8 cellular contexts compared by ENCODE assay signal in genomic region chr1:65209005-65209885, GRCh38.
DNase-seq lines count a peak whose midpoint lies in the region; ATAC-seq and TF ChIP-seq lines count a peak whose summit lies in the region.

No MANE protein-coding gene starts in this region.

- in situ Hi-C loops in mammary epithelial cell (cut with MboI; ENCODE audit: low sequenced_read_pairs in 2 of 2): loop anchor here (5.0 kb wide), 2 partner anchors 142 to 147 kb away; no protein-coding TSS in a partner anchor

- dilution Hi-C loops in mammary epithelial cell (cut with HindIII; ENCODE audit: low sequenced_read_pairs): no loop called here

- no peaks in the 10 kb centered on the region for H3K9me3 ChIP-seq in mammary epithelial cell (replicated peaks; ENCODE audit: insufficient read depth, low read length)
- H3K9me3 ChIP-seq in vagina: no peaks in the 10 kb centered on the region

- H3K4me1 ChIP-seq in mammary epithelial cell (ENCODE audit: insufficient read depth, low read length) (no peaks in the 10 kb centered on the region), vagina (no peaks in the 10 kb centered on the region)

- H3K27me3 ChIP-seq in mammary epithelial cell (ENCODE audit: insufficient read depth, low read length) (no peaks in the 10 kb centered on the region), vagina (no peaks in the 10 kb centered on the region)

- H4K20me1 ChIP-seq in mammary epithelial cell (ENCODE audit: insufficient read depth, low read length): no peaks in the 10 kb centered on the region

- peaks cover 89% of the 10 kb centered on the region for H3K79me2 ChIP-seq in mammary epithelial cell (ENCODE audit: insufficient read depth, low read length)

- H3K36me3 ChIP-seq in mammary epithelial cell (ENCODE audit: insufficient read depth, low read length) (no peaks in the 10 kb centered on the region), vagina (no peaks in the 10 kb centered on the region)

- no peak overlapping the region for H3K27ac ChIP-seq in mammary epithelial cell (ENCODE audit: insufficient read depth, low read depth, low read length)
- H3K27ac ChIP-seq in vagina: no peak overlapping the region

- H2AFZ ChIP-seq in mammary epithelial cell (ENCODE audit: low read depth, low read length): no peak overlapping the region

- no peak for TF ChIP-seq POLR2A in vagina (IDR thresholded peaks at IDR 0.05)

- H3K4me3 ChIP-seq in mammary epithelial cell (replicated peaks in 1 of 3; ENCODE audit: insufficient read depth in 1 of 3, low read depth in 2 of 3, low read length in 3 of 3) (no peak overlapping the region), vagina (no peak overlapping the region)

- DNase-seq in NCI-H2029 treated with DMSO at 0.1 percent for 48 hours (lab: John Stamatoyannopoulos, UW) (peak; percentile 25), NCI-H2029 (lab: John Stamatoyannopoulos, UW) (no peak), NCI-H748 (lab: John Stamatoyannopoulos, UW; ENCODE audit: unreplicated experiment) (peak; percentile 39), mammary epithelial cell (peak; percentile 30), left colon (peak in 1 of 2 donors; percentile 9), vagina (ENCODE audit: extremely low spot score in 2 of 2) (no peak)

- ATAC-seq in HG02623 (IDR thresholded peaks at IDR 0.05; ENCODE audit: unreplicated experiment) (peak; percentile 56), left colon (peak; percentile 71), HG03135 (IDR thresholded peaks at IDR 0.05; ENCODE audit: unreplicated experiment) (no peak)

- no TSS peak for BruUV-seq in mammary epithelial cell (replicated peaks; lab: Mats Ljungman, UMichigan)

- no peak overlapping the region for H3K4me2 ChIP-seq in mammary epithelial cell (ENCODE audit: insufficient read depth, low read depth, low read length)

- WGBS in mammary epithelial cell (ENCODE audit: low coverage, missing lambda C conversion rate): 40% methylated on average over 6 of the region's 6 CpGs

- TF ChIP-seq CTCF in mammary epithelial cell (conservative IDR thresholded peaks at IDR 0.05 in 1 of 2, IDR thresholded peaks at IDR 0.05 in 1 of 2; ENCODE audit: extremely low read depth in 1 of 2, insufficient read depth in 1 of 2, low read depth in 1 of 2, low read length in 2 of 2) (peak; percentile 42 to 66), vagina (IDR thresholded peaks at IDR 0.05) (peak; percentile 19 to 48 (median 44))

- intact Hi-C loops in mammary epithelial cell (cut with micrococcal nuclease): loop anchor here (1.0 kb wide), 2 partner anchors 60 to 149 kb away; no protein-coding TSS in a partner anchor
- intact Hi-C loops in left colon (cut with DNase I, micrococcal nuclease): loop anchor here in 1 of 2 donors (10.0 kb wide), 1 partner anchor 134 kb away; no protein-coding TSS in a partner anchor
- intact Hi-C loops in vagina (cut with DNase I): loop anchor here (5.0 to 10.0 kb wide), 2 partner anchors 64 to 147 kb away; partner anchors contain the start of gene AK4

- CTCF ChIA-PET in mammary epithelial cell (lab: Charles Lee; ENCODE audit: low non-redundant PET): interaction anchor here (0.7 kb wide), 1 partner anchor 26 kb away, joined by 7 read pairs; no protein-coding TSS in a partner anchor

- no peak overlapping the region for H3K9ac ChIP-seq in mammary epithelial cell (ENCODE audit: insufficient read depth, low read length)

Comparison
In these comparisons a context has a peak if more than half of its experiments do, and no peak if none do; other contexts are left out.
1. DNase-seq: peak in NCI-H2029 treated with DMSO at 0.1 percent for 48 hours (single experiment), NCI-H748 (single experiment) and mammary epithelial cell (single experiment); none in NCI-H2029 (single experiment) and vagina (0 of 2).